ENCODE assay signal across 14 cellular contexts in genomic region chr2:11467126-11467649, GRCh38. TPM values are rescaled to one million over a fixed set of nuclear protein-coding genes. Genes with fewer than 3 reads are reported as not detected.
DNase-seq lines count a peak whose midpoint lies in the region; ATAC-seq and TF ChIP-seq lines count a peak whose summit lies in the region.
"Had no signal": no experiment of that assay in that cellular context is flagged by ENCODE, and none has a peak within 500 bp of the region (broad histone marks: within the 10 kb centered on the region; RNA-seq: fewer than 3 reads in every experiment).

No MANE protein-coding gene starts in this region.

- POLR2A ChIA-PET in Panc1 (lab: Charles Lee): interaction anchor here (0.6 kb wide), 1 partner anchor 473 kb away, joined by 3 read pairs; no protein-coding TSS in a partner anchor

- CTCF ChIA-PET in Panc1 (lab: Charles Lee): interaction anchor here (1.3 kb wide), 1 partner anchor 115 kb away, joined by 3 read pairs; no protein-coding TSS in a partner anchor

- TF ChIP-seq CTCF in Panc1 (IDR thresholded peaks at IDR 0.05): no peak

- no peak for ATAC-seq in Panc1
- ATAC-seq in effector memory CD8-positive, alpha-beta T cell (replicated peaks): no peak

- in situ Hi-C loops in Panc1 (cut with HindIII; ENCODE audit: low pct_unique_long_range_greater_than_20kb, low sequenced_read_pairs): no loop called here

- peaks cover 11% of the 10 kb centered on the region for H3K36me3 Mint-ChIP-seq in activated naive CD4-positive, alpha-beta T cell treated with anti-CD3 and anti-CD28 coated beads, Interleukin-2, amount 50 U/mL, for 24 hours
- peaks cover 25% of the 10 kb centered on the region for H3K36me3 Mint-ChIP-seq in effector memory CD8-positive, alpha-beta T cell (ENCODE audit: insufficient read depth)
- H3K36me3 Mint-ChIP-seq in stimulated activated naive CD8-positive, alpha-beta T cell treated with anti-CD3 and anti-CD28 coated beads, Interleukin-15, Interleukin-2, amounts not matched to agents 100 ng/mL and 50 ng/mL, for 24 hours (ENCODE audit: low read depth): peaks cover 33% of the 10 kb centered on the region

- peak overlapping the region; percentile 93 for H3K4me3 Mint-ChIP-seq in activated naive CD4-positive, alpha-beta T cell treated with anti-CD3 and anti-CD28 coated beads, Interleukin-2, amount 50 U/mL, for 24 hours
- peak overlapping the region; percentile 96 to 97 for H3K4me3 Mint-ChIP-seq in effector memory CD8-positive, alpha-beta T cell
- peak overlapping the region; percentile 90 for H3K4me3 Mint-ChIP-seq in stimulated activated naive CD8-positive, alpha-beta T cell treated with anti-CD3 and anti-CD28 coated beads, Interleukin-15, Interleukin-2, amounts not matched to agents 100 ng/mL and 50 ng/mL, for 24 hours

- peak overlapping the region; percentile 91 for H3K27ac ChIP-seq in Panc1 (ENCODE audit: low read length)

- H3K27me3 ChIP-seq in Panc1 (ENCODE audit: control insufficient read depth, insufficient read depth, low read length): no peaks in the 10 kb centered on the region

- BruUV-seq in Panc1 (replicated peaks; lab: Mats Ljungman, UMichigan): no TSS peak

- no peaks in the 10 kb centered on the region for H3K9me3 ChIP-seq in Panc1 (ENCODE audit: control insufficient read depth, insufficient read depth, low read depth, low read length)
- H3K9me3 ChIP-seq: prostate gland had no signal

- H3K27ac Mint-ChIP-seq in activated naive CD4-positive, alpha-beta T cell treated with anti-CD3 and anti-CD28 coated beads, Interleukin-2, amount 50 U/mL, for 24 hours: peak overlapping the region; percentile 24
- H3K27ac Mint-ChIP-seq in effector memory CD8-positive, alpha-beta T cell: peak overlapping the region; percentile 85 to 88
- peak overlapping the region; percentile 94 for H3K27ac Mint-ChIP-seq in stimulated activated naive CD8-positive, alpha-beta T cell treated with anti-CD3 and anti-CD28 coated beads, Interleukin-15, Interleukin-2, amounts not matched to agents 100 ng/mL and 50 ng/mL, for 24 hours

- H3K4me1 ChIP-seq in Panc1 (ENCODE audit: control insufficient read depth, insufficient read depth, low read length): peaks cover 12% of the 10 kb centered on the region; the same call in 1 of the 2 replicates

- no peaks in the 10 kb centered on the region for H3K9me3 Mint-ChIP-seq in activated naive CD4-positive, alpha-beta T cell treated with anti-CD3 and anti-CD28 coated beads, Interleukin-2, amount 50 U/mL, for 24 hours
- no peaks in the 10 kb centered on the region for H3K9me3 Mint-ChIP-seq in effector memory CD8-positive, alpha-beta T cell
- no peaks in the 10 kb centered on the region for H3K9me3 Mint-ChIP-seq in stimulated activated naive CD8-positive, alpha-beta T cell treated with anti-CD3 and anti-CD28 coated beads, Interleukin-15, Interleukin-2, amounts not matched to agents 100 ng/mL and 50 ng/mL, for 24 hours

- H3K27me3 Mint-ChIP-seq in activated naive CD4-positive, alpha-beta T cell treated with anti-CD3 and anti-CD28 coated beads, Interleukin-2, amount 50 U/mL, for 24 hours: no peaks in the 10 kb centered on the region
- H3K27me3 Mint-ChIP-seq in effector memory CD8-positive, alpha-beta T cell: no peaks in the 10 kb centered on the region
- H3K27me3 Mint-ChIP-seq in stimulated activated naive CD8-positive, alpha-beta T cell treated with anti-CD3 and anti-CD28 coated beads, Interleukin-15, Interleukin-2, amounts not matched to agents 100 ng/mL and 50 ng/mL, for 24 hours: no peaks in the 10 kb centered on the region

- H3K36me3 ChIP-seq in Panc1 (ENCODE audit: control insufficient read depth, insufficient read depth, low read length): peaks cover 6% of the 10 kb centered on the region; the same call in 1 of the 2 replicates
- H3K36me3 ChIP-seq: prostate gland had no signal

- intact Hi-C loops in Panc1 (cut with micrococcal nuclease; ENCODE audit: unreplicated experiment): no loop called here

- H3K4me3 ChIP-seq in Panc1 (ENCODE audit: low read depth in 2 of 2, low read length in 2 of 2): peak overlapping the region; percentile 77 to 82

- peaks cover 38% of the 10 kb centered on the region for H3K4me1 Mint-ChIP-seq in activated naive CD4-positive, alpha-beta T cell treated with anti-CD3 and anti-CD28 coated beads, Interleukin-2, amount 50 U/mL, for 24 hours
- H3K4me1 Mint-ChIP-seq in effector memory CD8-positive, alpha-beta T cell (ENCODE audit: low read depth in 2 of 2): peaks cover 14 to 44% of the 10 kb centered on the region in 2 donors
- peaks cover 45% of the 10 kb centered on the region for H3K4me1 Mint-ChIP-seq in stimulated activated naive CD8-positive, alpha-beta T cell treated with anti-CD3 and anti-CD28 coated beads, Interleukin-15, Interleukin-2, amounts not matched to agents 100 ng/mL and 50 ng/mL, for 24 hours (ENCODE audit: low read depth)

- no peak for DNase-seq in activated naive CD4-positive, alpha-beta T cell treated with Interleukin-2 at 50 U/mL for 16 hours
- no peak for DNase-seq in Panc1 (ENCODE audit: low read depth, low spot score)
- no peak for DNase-seq in effector memory CD8-positive, alpha-beta T cell
- no peak for DNase-seq in cerebellum (ENCODE audit: low spot score)
- DNase-seq in RPMI8226: no peak
- DNase-seq in stimulated activated naive CD4-positive, alpha-beta T cell treated with Interleukin-2 at 50 U/mL for 16 hours (lab: John Stamatoyannopoulos, UW): no peak
- DNase-seq: AML-193; hippocampal formation; NCI-H2107; OCI-M1; stimulated activated CD4-positive, alpha-beta T cell treated with anti-CD3 and anti-CD28 coated beads, Interleukin-2, amount 100 ng/mL, for 48 hours had no signal

RNA-seq across cellular contexts. Expression of gene E2F6, which starts 1.2 kb away (rescaled TPM):
- total RNA-seq in Panc1 (2021; ENCODE audit: unreplicated experiment) (23.9 TPM), cerebellum (11.2 TPM)
- polyA plus RNA-seq in Panc1 (2012; ENCODE audit: insufficient read length): 18.8 TPM

Comparison
In these comparisons a context has a peak if more than half of its experiments do, and no peak if none do; other contexts are left out.
1. H3K27ac Mint-ChIP-seq: peak in every context shown above with its lines; median percentile 94 in stimulated activated naive CD8-positive, alpha-beta T cell treated with anti-CD3 and anti-CD28 coated beads, Interleukin-15, Interleukin-2, amounts not matched to agents 100 ng/mL and 50 ng/mL, for 24 hours; 86 in effector memory CD8-positive, alpha-beta T cell; 24 in activated naive CD4-positive, alpha-beta T cell treated with anti-CD3 and anti-CD28 coated beads, Interleukin-2, amount 50 U/mL, for 24 hours.